In genomic region chr5:131795879-131796792, GRCh38 we compare ENCODE assay signal across 8 cellular contexts. TPM values are rescaled to one million over a fixed set of nuclear protein-coding genes. Genes with fewer than 3 reads are reported as not detected.
DNase-seq lines count a peak whose midpoint lies in the region; ATAC-seq and TF ChIP-seq lines count a peak whose summit lies in the region.

No MANE protein-coding gene starts in this region.

- DNase-seq in activated CD8-positive, alpha-beta memory T cell treated with anti-CD3 and anti-CD28 coated beads for 24 hours = peak; percentile 74
- no peak for DNase-seq in activated CD8-positive, alpha-beta memory T cell treated with anti-CD3 and anti-CD28 coated beads, Interleukin-2, amount 50 U/mL, for 4 hours
- DNase-seq in NCI-H460 (ENCODE audit: extremely low read depth, low read depth) (peak; percentile 21), fibroblast of the conjunctiva (ENCODE audit: low read depth) (peak; percentile 8), nephron progenitor cell (peak; percentile 67)
- peak; percentile 27 for DNase-seq in activated T-helper 2 cell treated with anti-CD3 and anti-CD28 coated beads, Interferon-gamma antibody, Interleukin-2, Interleukin-4, amounts not matched to agents 10 μg/mL and 5 μg/mL and 100 μg/mL, durations not matched to agents 14 hours and 24 hours and 36 hours (ENCODE audit: low spot score)

- no peaks in the 10 kb centered on the region for H3K9me3 Mint-ChIP-seq in activated T-helper 2 cell treated with anti-CD3 and anti-CD28 coated beads, Interferon-gamma antibody, Interleukin-2, Interleukin-4, amounts not matched to agents 10 μg/mL and 5 μg/mL and 100 μg/mL, durations not matched to agents 14 hours and 24 hours and 36 hours
- H3K9me3 Mint-ChIP-seq in nephron progenitor cell = no peaks in the 10 kb centered on the region

- H3K36me3 Mint-ChIP-seq in activated T-helper 2 cell treated with anti-CD3 and anti-CD28 coated beads, Interferon-gamma antibody, Interleukin-2, Interleukin-4, amounts not matched to agents 10 μg/mL and 5 μg/mL and 100 μg/mL, durations not matched to agents 14 hours and 24 hours and 36 hours (ENCODE audit: low read depth) = peaks cover 38% of the 10 kb centered on the region
- no peaks in the 10 kb centered on the region for H3K36me3 Mint-ChIP-seq in nephron progenitor cell (ENCODE audit: low read depth)

- H3K27ac Mint-ChIP-seq in activated T-helper 2 cell treated with anti-CD3 and anti-CD28 coated beads, Interferon-gamma antibody, Interleukin-2, Interleukin-4, amounts not matched to agents 10 μg/mL and 5 μg/mL and 100 μg/mL, durations not matched to agents 14 hours and 24 hours and 36 hours = peak overlapping the region; percentile 91
- H3K27ac Mint-ChIP-seq in nephron progenitor cell = peak overlapping the region; percentile 99

- H3K4me1 Mint-ChIP-seq in activated T-helper 2 cell treated with anti-CD3 and anti-CD28 coated beads, Interferon-gamma antibody, Interleukin-2, Interleukin-4, amounts not matched to agents 10 μg/mL and 5 μg/mL and 100 μg/mL, durations not matched to agents 14 hours and 24 hours and 36 hours (ENCODE audit: low read depth) = peaks cover 30% of the 10 kb centered on the region
- peaks cover 27% of the 10 kb centered on the region for H3K4me1 Mint-ChIP-seq in nephron progenitor cell

- H3K27ac ChIP-seq in temporal lobe (ENCODE audit: low read depth, low read length) = peak overlapping the region; percentile 89

- intact Hi-C loops in activated T-helper 2 cell treated with anti-CD3 and anti-CD28 coated beads, Interferon-gamma antibody, Interleukin-2, Interleukin-4, amounts not matched to agents 10 μg/mL and 5 μg/mL and 100 μg/mL, durations not matched to agents 14 hours and 24 hours and 36 hours (cut with micrococcal nuclease) = loop anchor here (2.0 to 10.0 kb wide), 5 partner anchors 49 to 269 kb away; partner anchors contain the start of gene IL3

- H3K27me3 Mint-ChIP-seq in activated T-helper 2 cell treated with anti-CD3 and anti-CD28 coated beads, Interferon-gamma antibody, Interleukin-2, Interleukin-4, amounts not matched to agents 10 μg/mL and 5 μg/mL and 100 μg/mL, durations not matched to agents 14 hours and 24 hours and 36 hours (ENCODE audit: low read depth) = peaks cover 2% of the 10 kb centered on the region
- H3K27me3 Mint-ChIP-seq in nephron progenitor cell (ENCODE audit: low read depth, poor library complexity) = peaks cover 12% of the 10 kb centered on the region

- peak; percentile 25 for ATAC-seq in HG02840 (IDR thresholded peaks at IDR 0.05; ENCODE audit: low FRiP score, unreplicated experiment)

- TF ChIP-seq CTCF in nephron progenitor cell (IDR thresholded peaks at IDR 0.05) = no peak

- H3K4me3 Mint-ChIP-seq in activated T-helper 2 cell treated with anti-CD3 and anti-CD28 coated beads, Interferon-gamma antibody, Interleukin-2, Interleukin-4, amounts not matched to agents 10 μg/mL and 5 μg/mL and 100 μg/mL, durations not matched to agents 14 hours and 24 hours and 36 hours (ENCODE audit: low read depth) = peak overlapping the region; percentile 97
- peak overlapping the region; percentile 98 for H3K4me3 Mint-ChIP-seq in nephron progenitor cell

RNA-seq across cellular contexts. Expression of gene FNIP1, which starts 0.7 kb away (rescaled TPM):
- 19.3 and 20.7 TPM in 2 replicates for total RNA-seq in NCI-H460 (2014; rRNA removed; shearing (Covaris generic))
- 9.2 and 12.8 TPM in 2 replicates for polyA plus RNA-seq in NCI-H460 (2014; cell fraction: nucleus; rRNA removed)
- 18.1 and 18.8 TPM in 2 replicates for total RNA-seq in activated T-helper 2 cell treated with anti-CD3 and anti-CD28 coated beads, Interferon-gamma antibody, Interleukin-2, Interleukin-4, amounts not matched to agents 10 μg/mL and 5 μg/mL and 100 μg/mL, durations not matched to agents 14 hours and 24 hours and 36 hours
- 50.4 TPM for total RNA-seq in temporal lobe
